2 cellular contexts compared by ENCODE assay signal in the genomic region with DNA sequence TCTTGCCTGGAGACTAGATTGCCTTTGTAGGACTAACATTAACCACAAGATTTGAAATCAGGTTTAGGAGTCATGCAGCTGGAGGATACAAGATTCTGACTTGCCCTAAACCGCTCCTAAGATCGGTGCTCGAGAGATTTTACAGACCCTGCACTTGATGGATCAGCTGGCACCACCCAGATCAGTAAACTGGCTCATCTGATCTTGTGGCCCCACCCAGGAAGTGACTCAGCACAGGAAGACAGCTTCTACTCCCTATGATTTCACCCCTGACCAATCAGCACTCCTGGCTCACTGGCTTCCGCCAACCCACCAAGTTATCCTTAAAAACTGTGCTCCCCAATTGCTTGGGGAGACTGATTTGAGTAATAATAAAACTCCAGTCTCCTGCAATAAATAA.
TF ChIP-seq lines count a peak whose summit lies in the region.

No MANE protein-coding gene starts in this region.

TF ChIP-seq in HCT116, 20 proteins besides CTCF, POLR2A, EP300 and RAD21:
- no peak for TF ChIP-seq ELF1 (IDR thresholded peaks at IDR 0.05; ENCODE audit: borderline replicate concordance, low read depth)
- TF ChIP-seq FOSL1 (IDR thresholded peaks at IDR 0.05; ENCODE audit: low read depth) = no peak
- TF ChIP-seq, protein P1, sequence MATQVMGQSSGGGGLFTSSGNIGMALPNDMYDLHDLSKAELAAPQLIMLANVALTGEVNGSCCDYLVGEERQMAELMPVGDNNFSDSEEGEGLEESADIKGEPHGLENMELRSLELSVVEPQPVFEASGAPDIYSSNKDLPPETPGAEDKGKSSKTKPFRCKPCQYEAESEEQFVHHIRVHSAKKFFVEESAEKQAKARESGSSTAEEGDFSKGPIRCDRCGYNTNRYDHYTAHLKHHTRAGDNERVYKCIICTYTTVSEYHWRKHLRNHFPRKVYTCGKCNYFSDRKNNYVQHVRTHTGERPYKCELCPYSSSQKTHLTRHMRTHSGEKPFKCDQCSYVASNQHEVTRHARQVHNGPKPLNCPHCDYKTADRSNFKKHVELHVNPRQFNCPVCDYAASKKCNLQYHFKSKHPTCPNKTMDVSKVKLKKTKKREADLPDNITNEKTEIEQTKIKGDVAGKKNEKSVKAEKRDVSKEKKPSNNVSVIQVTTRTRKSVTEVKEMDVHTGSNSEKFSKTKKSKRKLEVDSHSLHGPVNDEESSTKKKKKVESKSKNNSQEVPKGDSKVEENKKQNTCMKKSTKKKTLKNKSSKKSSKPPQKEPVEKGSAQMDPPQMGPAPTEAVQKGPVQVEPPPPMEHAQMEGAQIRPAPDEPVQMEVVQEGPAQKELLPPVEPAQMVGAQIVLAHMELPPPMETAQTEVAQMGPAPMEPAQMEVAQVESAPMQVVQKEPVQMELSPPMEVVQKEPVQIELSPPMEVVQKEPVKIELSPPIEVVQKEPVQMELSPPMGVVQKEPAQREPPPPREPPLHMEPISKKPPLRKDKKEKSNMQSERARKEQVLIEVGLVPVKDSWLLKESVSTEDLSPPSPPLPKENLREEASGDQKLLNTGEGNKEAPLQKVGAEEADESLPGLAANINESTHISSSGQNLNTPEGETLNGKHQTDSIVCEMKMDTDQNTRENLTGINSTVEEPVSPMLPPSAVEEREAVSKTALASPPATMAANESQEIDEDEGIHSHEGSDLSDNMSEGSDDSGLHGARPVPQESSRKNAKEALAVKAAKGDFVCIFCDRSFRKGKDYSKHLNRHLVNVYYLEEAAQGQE (IDR thresholded peaks at IDR 0.05; ENCODE audit: low read depth) = no peak
- TF ChIP-seq, protein P2, sequence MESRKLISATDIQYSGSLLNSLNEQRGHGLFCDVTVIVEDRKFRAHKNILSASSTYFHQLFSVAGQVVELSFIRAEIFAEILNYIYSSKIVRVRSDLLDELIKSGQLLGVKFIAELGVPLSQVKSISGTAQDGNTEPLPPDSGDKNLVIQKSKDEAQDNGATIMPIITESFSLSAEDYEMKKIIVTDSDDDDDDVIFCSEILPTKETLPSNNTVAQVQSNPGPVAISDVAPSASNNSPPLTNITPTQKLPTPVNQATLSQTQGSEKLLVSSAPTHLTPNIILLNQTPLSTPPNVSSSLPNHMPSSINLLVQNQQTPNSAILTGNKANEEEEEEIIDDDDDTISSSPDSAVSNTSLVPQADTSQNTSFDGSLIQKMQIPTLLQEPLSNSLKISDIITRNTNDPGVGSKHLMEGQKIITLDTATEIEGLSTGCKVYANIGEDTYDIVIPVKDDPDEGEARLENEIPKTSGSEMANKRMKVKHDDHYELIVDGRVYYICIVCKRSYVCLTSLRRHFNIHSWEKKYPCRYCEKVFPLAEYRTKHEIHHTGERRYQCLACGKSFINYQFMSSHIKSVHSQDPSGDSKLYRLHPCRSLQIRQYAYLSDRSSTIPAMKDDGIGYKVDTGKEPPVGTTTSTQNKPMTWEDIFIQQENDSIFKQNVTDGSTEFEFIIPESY (IDR thresholded peaks at IDR 0.05; ENCODE audit: extremely low read depth, insufficient replicate concordance, low read length) = no peak
- TF ChIP-seq, protein P3, sequence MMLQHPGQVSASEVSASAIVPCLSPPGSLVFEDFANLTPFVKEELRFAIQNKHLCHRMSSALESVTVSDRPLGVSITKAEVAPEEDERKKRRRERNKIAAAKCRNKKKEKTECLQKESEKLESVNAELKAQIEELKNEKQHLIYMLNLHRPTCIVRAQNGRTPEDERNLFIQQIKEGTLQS (IDR thresholded peaks at IDR 0.05) = no peak
- TF ChIP-seq EGR1 (IDR thresholded peaks at IDR 0.05; ENCODE audit: low read depth) = no peak
- no peak for TF ChIP-seq SIN3A (IDR thresholded peaks at IDR 0.05; ENCODE audit: low read depth)

TF ChIP-seq in HepG2, 621 proteins besides CTCF, POLR2A, EP300 and RAD21:
- no peak for TF ChIP-seq ZNF143 (CRISPR knock-in tag; IDR thresholded peaks at IDR 0.05)
- TF ChIP-seq DNMT1 (CRISPR knock-in tag; IDR thresholded peaks at IDR 0.05) = no peak
- TF ChIP-seq ZNF562 (CRISPR knock-in tag; IDR thresholded peaks at IDR 0.05; ENCODE audit: borderline replicate concordance) = no peak
- TF ChIP-seq ZBTB20 (CRISPR knock-in tag; IDR thresholded peaks at IDR 0.05; ENCODE audit: borderline replicate concordance, low read depth) = no peak
- no peak for TF ChIP-seq ZNF850 (CRISPR knock-in tag; conservative IDR thresholded peaks at IDR 0.05)
- TF ChIP-seq, protein P4, sequence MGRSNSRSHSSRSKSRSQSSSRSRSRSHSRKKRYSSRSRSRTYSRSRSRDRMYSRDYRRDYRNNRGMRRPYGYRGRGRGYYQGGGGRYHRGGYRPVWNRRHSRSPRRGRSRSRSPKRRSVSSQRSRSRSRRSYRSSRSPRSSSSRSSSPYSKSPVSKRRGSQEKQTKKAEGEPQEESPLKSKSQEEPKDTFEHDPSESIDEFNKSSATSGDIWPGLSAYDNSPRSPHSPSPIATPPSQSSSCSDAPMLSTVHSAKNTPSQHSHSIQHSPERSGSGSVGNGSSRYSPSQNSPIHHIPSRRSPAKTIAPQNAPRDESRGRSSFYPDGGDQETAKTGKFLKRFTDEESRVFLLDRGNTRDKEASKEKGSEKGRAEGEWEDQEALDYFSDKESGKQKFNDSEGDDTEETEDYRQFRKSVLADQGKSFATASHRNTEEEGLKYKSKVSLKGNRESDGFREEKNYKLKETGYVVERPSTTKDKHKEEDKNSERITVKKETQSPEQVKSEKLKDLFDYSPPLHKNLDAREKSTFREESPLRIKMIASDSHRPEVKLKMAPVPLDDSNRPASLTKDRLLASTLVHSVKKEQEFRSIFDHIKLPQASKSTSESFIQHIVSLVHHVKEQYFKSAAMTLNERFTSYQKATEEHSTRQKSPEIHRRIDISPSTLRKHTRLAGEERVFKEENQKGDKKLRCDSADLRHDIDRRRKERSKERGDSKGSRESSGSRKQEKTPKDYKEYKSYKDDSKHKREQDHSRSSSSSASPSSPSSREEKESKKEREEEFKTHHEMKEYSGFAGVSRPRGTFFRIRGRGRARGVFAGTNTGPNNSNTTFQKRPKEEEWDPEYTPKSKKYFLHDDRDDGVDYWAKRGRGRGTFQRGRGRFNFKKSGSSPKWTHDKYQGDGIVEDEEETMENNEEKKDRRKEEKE (IDR thresholded peaks at IDR 0.05) = no peak
- TF ChIP-seq MEIS2 (CRISPR knock-in tag; IDR thresholded peaks at IDR 0.05) = no peak
- TF ChIP-seq GLI4 (CRISPR knock-in tag; IDR thresholded peaks at IDR 0.05; ENCODE audit: borderline replicate concordance) = no peak
- TF ChIP-seq, protein P5, sequence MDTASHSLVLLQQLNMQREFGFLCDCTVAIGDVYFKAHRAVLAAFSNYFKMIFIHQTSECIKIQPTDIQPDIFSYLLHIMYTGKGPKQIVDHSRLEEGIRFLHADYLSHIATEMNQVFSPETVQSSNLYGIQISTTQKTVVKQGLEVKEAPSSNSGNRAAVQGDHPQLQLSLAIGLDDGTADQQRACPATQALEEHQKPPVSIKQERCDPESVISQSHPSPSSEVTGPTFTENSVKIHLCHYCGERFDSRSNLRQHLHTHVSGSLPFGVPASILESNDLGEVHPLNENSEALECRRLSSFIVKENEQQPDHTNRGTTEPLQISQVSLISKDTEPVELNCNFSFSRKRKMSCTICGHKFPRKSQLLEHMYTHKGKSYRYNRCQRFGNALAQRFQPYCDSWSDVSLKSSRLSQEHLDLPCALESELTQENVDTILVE (CRISPR knock-in tag; IDR thresholded peaks at IDR 0.05) = no peak
- TF ChIP-seq, protein P6, sequence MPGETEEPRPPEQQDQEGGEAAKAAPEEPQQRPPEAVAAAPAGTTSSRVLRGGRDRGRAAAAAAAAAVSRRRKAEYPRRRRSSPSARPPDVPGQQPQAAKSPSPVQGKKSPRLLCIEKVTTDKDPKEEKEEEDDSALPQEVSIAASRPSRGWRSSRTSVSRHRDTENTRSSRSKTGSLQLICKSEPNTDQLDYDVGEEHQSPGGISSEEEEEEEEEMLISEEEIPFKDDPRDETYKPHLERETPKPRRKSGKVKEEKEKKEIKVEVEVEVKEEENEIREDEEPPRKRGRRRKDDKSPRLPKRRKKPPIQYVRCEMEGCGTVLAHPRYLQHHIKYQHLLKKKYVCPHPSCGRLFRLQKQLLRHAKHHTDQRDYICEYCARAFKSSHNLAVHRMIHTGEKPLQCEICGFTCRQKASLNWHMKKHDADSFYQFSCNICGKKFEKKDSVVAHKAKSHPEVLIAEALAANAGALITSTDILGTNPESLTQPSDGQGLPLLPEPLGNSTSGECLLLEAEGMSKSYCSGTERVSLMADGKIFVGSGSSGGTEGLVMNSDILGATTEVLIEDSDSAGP (CRISPR knock-in tag; IDR thresholded peaks at IDR 0.05; ENCODE audit: borderline replicate concordance) = no peak
- TF ChIP-seq JUN (CRISPR knock-in tag; IDR thresholded peaks at IDR 0.05) = no peak
- TF ChIP-seq, protein P7, sequence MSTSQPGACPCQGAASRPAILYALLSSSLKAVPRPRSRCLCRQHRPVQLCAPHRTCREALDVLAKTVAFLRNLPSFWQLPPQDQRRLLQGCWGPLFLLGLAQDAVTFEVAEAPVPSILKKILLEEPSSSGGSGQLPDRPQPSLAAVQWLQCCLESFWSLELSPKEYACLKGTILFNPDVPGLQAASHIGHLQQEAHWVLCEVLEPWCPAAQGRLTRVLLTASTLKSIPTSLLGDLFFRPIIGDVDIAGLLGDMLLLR (CRISPR knock-in tag; IDR thresholded peaks at IDR 0.05) = no peak
- TF ChIP-seq, protein P8, sequence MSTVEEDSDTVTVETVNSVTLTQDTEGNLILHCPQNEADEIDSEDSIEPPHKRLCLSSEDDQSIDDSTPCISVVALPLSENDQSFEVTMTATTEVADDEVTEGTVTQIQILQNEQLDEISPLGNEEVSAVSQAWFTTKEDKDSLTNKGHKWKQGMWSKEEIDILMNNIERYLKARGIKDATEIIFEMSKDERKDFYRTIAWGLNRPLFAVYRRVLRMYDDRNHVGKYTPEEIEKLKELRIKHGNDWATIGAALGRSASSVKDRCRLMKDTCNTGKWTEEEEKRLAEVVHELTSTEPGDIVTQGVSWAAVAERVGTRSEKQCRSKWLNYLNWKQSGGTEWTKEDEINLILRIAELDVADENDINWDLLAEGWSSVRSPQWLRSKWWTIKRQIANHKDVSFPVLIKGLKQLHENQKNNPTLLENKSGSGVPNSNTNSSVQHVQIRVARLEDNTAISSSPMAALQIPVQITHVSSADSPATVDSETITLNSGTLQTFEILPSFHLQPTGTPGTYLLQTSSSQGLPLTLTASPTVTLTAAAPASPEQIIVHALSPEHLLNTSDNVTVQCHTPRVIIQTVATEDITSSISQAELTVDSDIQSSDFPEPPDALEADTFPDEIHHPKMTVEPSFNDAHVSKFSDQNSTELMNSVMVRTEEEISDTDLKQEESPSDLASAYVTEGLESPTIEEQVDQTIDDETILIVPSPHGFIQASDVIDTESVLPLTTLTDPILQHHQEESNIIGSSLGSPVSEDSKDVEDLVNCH (CRISPR knock-in tag; IDR thresholded peaks at IDR 0.05) = no peak
- no peak for TF ChIP-seq ZNF12 (CRISPR knock-in tag; IDR thresholded peaks at IDR 0.05)
- TF ChIP-seq, protein P9, sequence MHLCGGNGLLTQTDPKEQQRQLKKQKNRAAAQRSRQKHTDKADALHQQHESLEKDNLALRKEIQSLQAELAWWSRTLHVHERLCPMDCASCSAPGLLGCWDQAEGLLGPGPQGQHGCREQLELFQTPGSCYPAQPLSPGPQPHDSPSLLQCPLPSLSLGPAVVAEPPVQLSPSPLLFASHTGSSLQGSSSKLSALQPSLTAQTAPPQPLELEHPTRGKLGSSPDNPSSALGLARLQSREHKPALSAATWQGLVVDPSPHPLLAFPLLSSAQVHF (CRISPR knock-in tag; IDR thresholded peaks at IDR 0.05) = no peak
- no peak for TF ChIP-seq XBP1 (CRISPR knock-in tag; IDR thresholded peaks at IDR 0.05)
- no peak for TF ChIP-seq TBX3 (IDR thresholded peaks at IDR 0.05; ENCODE audit: borderline replicate concordance)
- no peak for TF ChIP-seq REXO4 (CRISPR knock-in tag; IDR thresholded peaks at IDR 0.05; ENCODE audit: borderline replicate concordance)
- TF ChIP-seq ZBTB38 (CRISPR knock-in tag; IDR thresholded peaks at IDR 0.05) = no peak
